ENCODE assay signal across 9 cellular contexts in the genomic region with DNA sequence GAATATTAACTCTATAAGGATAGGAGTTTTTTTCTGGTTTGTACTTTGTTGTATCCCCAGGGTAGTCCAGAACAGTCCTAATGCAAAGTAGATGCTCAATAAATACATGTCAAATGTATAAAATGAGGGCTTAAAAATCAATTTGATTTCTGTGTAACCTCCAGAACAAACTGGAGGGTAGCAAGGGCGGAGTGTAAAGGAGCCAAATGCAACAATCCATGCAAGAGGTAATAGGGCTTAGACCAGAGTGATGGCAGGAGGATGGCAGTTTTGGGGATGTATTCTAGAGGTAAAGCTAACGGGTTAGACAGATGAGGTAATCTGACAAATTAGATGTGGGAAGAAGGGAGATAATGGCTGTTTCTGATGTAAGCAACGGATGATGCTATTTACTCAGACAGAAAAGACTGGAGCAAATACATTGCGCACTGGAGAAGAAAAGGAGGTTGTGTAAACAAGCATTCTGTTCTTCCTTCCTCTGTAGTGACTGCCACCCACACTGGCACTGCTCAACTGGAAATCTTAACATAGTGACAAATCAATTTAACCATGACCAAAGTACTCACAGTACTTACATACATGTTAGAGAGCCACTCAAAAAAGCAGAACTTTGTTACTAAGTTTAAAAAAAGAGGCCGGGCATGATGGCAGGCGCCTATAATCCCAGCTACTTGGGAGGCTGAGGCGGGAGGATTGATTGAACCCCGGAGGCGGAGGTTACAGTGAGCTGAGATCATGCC. TPM values are rescaled to one million over a fixed set of nuclear protein-coding genes. Genes with fewer than 3 reads are reported as not detected.
DNase-seq lines count a peak whose midpoint lies in the region; ATAC-seq and TF ChIP-seq lines count a peak whose summit lies in the region.
"Had no signal": no experiment of that assay in that cellular context is flagged by ENCODE, and none has a peak within 500 bp of the region (broad histone marks: within the 10 kb centered on the region; RNA-seq: fewer than 3 reads in every experiment).

No MANE protein-coding gene starts in this region.

- no peaks in the 10 kb centered on the region for H3K27me3 Mint-ChIP-seq in MCF 10A (ENCODE audit: insufficient read depth, unreplicated experiment)
- no peaks in the 10 kb centered on the region for H3K27me3 Mint-ChIP-seq in type B pancreatic cell

- ATAC-seq in GM18861 (IDR thresholded peaks at IDR 0.05; ENCODE audit: unreplicated experiment) = no peak

- CTCF ChIA-PET in MCF 10A (lab: Yijun Ruan, JAX) = interaction anchor here (0.8 kb wide), 1 partner anchor 129 kb away, joined by 3 read pairs; no protein-coding TSS in a partner anchor

- H3K9me3 Mint-ChIP-seq in MCF 10A (ENCODE audit: unreplicated experiment) = no peaks in the 10 kb centered on the region
- H3K9me3 Mint-ChIP-seq in type B pancreatic cell = no peaks in the 10 kb centered on the region

- H3K4me3 Mint-ChIP-seq in MCF 10A (ENCODE audit: unreplicated experiment) (peak overlapping the region; percentile 80), type B pancreatic cell (peak overlapping the region; percentile 80)

- H3K27ac Mint-ChIP-seq in MCF 10A (ENCODE audit: low read depth, unreplicated experiment) (peak overlapping the region; percentile 30), type B pancreatic cell (no peak overlapping the region)

- H3K27ac ChIP-seq in breast epithelium (no peak overlapping the region), Peyer's patch (peak overlapping the region in 1 of 4 donors; percentile 92)

- POLR2A ChIA-PET in MCF 10A (lab: Yijun Ruan, JAX) = interaction anchor here (0.7 to 4.4 kb wide), 5 partner anchors 9 to 411 kb away, joined by 3 to 17 read pairs (median 11); partner anchors contain the start of gene DNPH1

- DNase-seq in MCF 10A (ENCODE audit: unreplicated experiment) (no peak), breast epithelium (ENCODE audit: low spot score in 2 of 2) (no peak), Peyer's patch (peak in 2 of 3 donors; percentile 53 to 55), germinal center (ENCODE audit: low spot score) (peak; percentile 73), type B pancreatic cell (ENCODE audit: extremely low spot score, unreplicated experiment) (no peak), activated gamma-delta T cell (lab: John Stamatoyannopoulos, UW) (no peak)
- DNase-seq in activated effector memory CD4-positive, alpha-beta T cell treated with Interleukin-2 at 50 U/mL for 16 hours = no peak
- DNase-seq: NCI-H345 had no signal

- H3K4me1 ChIP-seq in breast epithelium (no peaks in the 10 kb centered on the region), Peyer's patch (peaks cover 0 to 20% (median 9%) of the 10 kb centered on the region in 4 donors)

- H3K9me3 ChIP-seq in breast epithelium (no peaks in the 10 kb centered on the region), Peyer's patch (no peaks in the 10 kb centered on the region)

- peak overlapping the region in 1 of 3 donors; percentile 83 for H3K4me3 ChIP-seq in breast epithelium
- peak overlapping the region in 1 of 4 donors; percentile 72 for H3K4me3 ChIP-seq in Peyer's patch

- TF ChIP-seq CTCF in MCF 10A (IDR thresholded peaks at IDR 0.05; ENCODE audit: unreplicated experiment) = no peak
- TF ChIP-seq CTCF in breast epithelium (IDR thresholded peaks at IDR 0.05) = no peak
- TF ChIP-seq CTCF in Peyer's patch (IDR thresholded peaks at IDR 0.05) = no peak
- TF ChIP-seq CTCF in type B pancreatic cell (conservative IDR thresholded peaks at IDR 0.05) = no peak

- no peaks in the 10 kb centered on the region for H3K27me3 ChIP-seq in breast epithelium
- no peaks in the 10 kb centered on the region for H3K27me3 ChIP-seq in Peyer's patch

- H3K4me1 Mint-ChIP-seq in MCF 10A (ENCODE audit: insufficient read depth, unreplicated experiment) (peaks cover 18% of the 10 kb centered on the region), type B pancreatic cell (ENCODE audit: unreplicated experiment) (peaks cover 10% of the 10 kb centered on the region)

- TF ChIP-seq POLR2A in breast epithelium (IDR thresholded peaks at IDR 0.05) (no peak), Peyer's patch (IDR thresholded peaks at IDR 0.05) (no peak)

- intact Hi-C loops in MCF 10A (cut with micrococcal nuclease) (loop anchor here (5.0 kb wide), 1 partner anchor 130 kb away; no protein-coding TSS in a partner anchor), breast epithelium (cut with DNase I; ENCODE audit: low total_unique reads) (loop anchor here (10.0 kb wide), 1 partner anchor 137 kb away; no protein-coding TSS in a partner anchor)

- BruUV-seq in MCF 10A (replicated peaks; lab: Mats Ljungman, UMichigan) = no TSS peak

- H3K36me3 Mint-ChIP-seq in MCF 10A (ENCODE audit: insufficient read depth, unreplicated experiment) = peaks cover 31% of the 10 kb centered on the region
- peaks cover 9% of the 10 kb centered on the region for H3K36me3 Mint-ChIP-seq in type B pancreatic cell

- H3K36me3 ChIP-seq in breast epithelium (no peaks in the 10 kb centered on the region), Peyer's patch (peaks cover 0 to 28% (median 0%) of the 10 kb centered on the region in 3 donors)

RNA-seq across cellular contexts. Expression of gene ZNF318, which starts 2.0 kb away (rescaled TPM):
- total RNA-seq in MCF 10A (2022) (11.3 and 12.9 TPM in 2 replicates), breast epithelium (10 to 100 TPM; 15.4 to 19.5 (median 17.4) TPM), Peyer's patch (10 to 100 TPM; 16.6 to 42.9 (median 24.5) TPM), type B pancreatic cell (ENCODE audit: low replicate concordance) (13.3 and 23.3 TPM in 2 replicates)

RNA-seq across cellular contexts. Expression of gene CRIP3, which starts 58.8 kb away (rescaled TPM):
- total RNA-seq in MCF 10A (2022) (not detected in 2 replicates), breast epithelium (1 to 10 TPM; 1.6 to 2.1 (median 1.9) TPM), Peyer's patch (1 to 10 TPM in 1 of 4 donors, not detected in 3; 6.8 TPM), type B pancreatic cell (ENCODE audit: low replicate concordance) (1.1 and 2.9 TPM in 2 replicates)

RNA-seq across cellular contexts. Expression of gene ABCC10, which starts 59.9 kb away (rescaled TPM):
- total RNA-seq in MCF 10A (2022) = 25.6 and 25.9 TPM in 2 replicates
- 10 to 100 TPM in 2 of 3 donors, 1 to 10 TPM in 1; 9.0 to 19.9 (median 12.1) TPM for total RNA-seq in breast epithelium
- 10 to 100 TPM; 30.3 to 75.2 (median 48.2) TPM for total RNA-seq in Peyer's patch
- total RNA-seq in type B pancreatic cell (ENCODE audit: low replicate concordance) = 39.1 and 46.5 TPM in 2 replicates

Comparison
In these comparisons a context has a peak if more than half of its experiments do, and no peak if none do; other contexts are left out.
1. DNase-seq: peak in Peyer's patch (2 of 3) and germinal center (single experiment); none in MCF 10A (single experiment), breast epithelium (0 of 2), type B pancreatic cell (single experiment), activated effector memory CD4-positive, alpha-beta T cell treated with Interleukin-2 at 50 U/mL for 16 hours (single experiment) and activated gamma-delta T cell (single experiment).